ENCODE assay signal across 21 cellular contexts in genomic region chr16:12449374-12449773, GRCh38.
DNase-seq lines count a peak whose midpoint lies in the region; ATAC-seq, FAIRE-seq and TF ChIP-seq lines count a peak whose summit lies in the region.
"Had no signal": no experiment of that assay in that cellular context is flagged by ENCODE, and none has a peak within 500 bp of the region (broad histone marks: within the 10 kb centered on the region; RNA-seq: fewer than 3 reads in every experiment).

No MANE protein-coding gene starts in this region.

- H3K4me3 Mint-ChIP-seq in chondrocyte (ENCODE audit: unreplicated experiment) = no peak overlapping the region
- H3K4me3 Mint-ChIP-seq in stimulated activated memory B cell treated with anti-CD40 and anti-IgM and Interleukin-4, amounts not matched to agents 10 μg/mL and 1 μg/mL and 100 μg/mL, for 72 hours = no peak overlapping the region
- H3K4me3 Mint-ChIP-seq: CD4-positive, alpha-beta T cell; HFFc6 had no signal

- H3K14ac ChIP-seq in neuronal stem cell (ENCODE audit: low read length) = peak overlapping the region; percentile 21

- H3K18ac ChIP-seq in neuronal stem cell (ENCODE audit: low read length) = no peak overlapping the region

- no peak overlapping the region for H4K91ac ChIP-seq in neuronal stem cell (ENCODE audit: low read depth, low read length, poor library complexity)

- H4K20me1 ChIP-seq in HepG2 (ENCODE audit: insufficient read depth, low read length) = no peaks in the 10 kb centered on the region

- H3K4me2 ChIP-seq in HepG2 (ENCODE audit: low read depth, low read length) (no peak overlapping the region), neuronal stem cell (ENCODE audit: insufficient read depth, low read length, poor library complexity, severe bottlenecking) (no peak overlapping the region)

- H3K4me1 ChIP-seq in HepG2 (ENCODE audit: insufficient read depth, low read length) (no peaks in the 10 kb centered on the region), right lobe of liver (no peaks in the 10 kb centered on the region), neuronal stem cell (ENCODE audit: control insufficient read depth in 2 of 2, insufficient read depth in 1 of 2, low read depth in 1 of 2, low read length in 2 of 2) (no peaks in the 10 kb centered on the region), testis (no peaks in the 10 kb centered on the region)
- H3K4me1 ChIP-seq: BE2C, Caco-2 had no signal

- no peaks in the 10 kb centered on the region for H3K79me1 ChIP-seq in neuronal stem cell (ENCODE audit: low read depth, low read length)

- CTCF ChIA-PET in HepG2 (lab: Yijun Ruan, JAX; ENCODE audit: low intra/inter-chr PET ratio, low total read pairs) = no interaction called here

- no peaks in the 10 kb centered on the region for H3K27me3 Mint-ChIP-seq in chondrocyte (ENCODE audit: low read depth)
- H3K27me3 Mint-ChIP-seq in stimulated activated memory B cell treated with anti-CD40 and anti-IgM and Interleukin-4, amounts not matched to agents 10 μg/mL and 1 μg/mL and 100 μg/mL, for 72 hours = no peaks in the 10 kb centered on the region
- H3K27me3 Mint-ChIP-seq: CD4-positive, alpha-beta T cell had no signal

- H2BK15ac ChIP-seq in neuronal stem cell (ENCODE audit: low read length) = no peak overlapping the region

- no peak overlapping the region for H4K8ac ChIP-seq in neuronal stem cell (ENCODE audit: low read depth, low read length)

- in situ Hi-C loops in HepG2 (cut with HindIII; ENCODE audit: extremely low pct_ligation_motif_present, low pct_unique_long_range_greater_than_20kb) = no loop called here

- BruUV-seq in HepG2 (replicated peaks; lab: Mats Ljungman, UMichigan) = no TSS peak

- H2BK5ac ChIP-seq in neuronal stem cell (ENCODE audit: low read length) = no peak overlapping the region

- H3K27ac ChIP-seq in HepG2 (ENCODE audit: extremely low read length, insufficient read depth, low read length) (no peak overlapping the region), right lobe of liver (no peak overlapping the region), neuronal stem cell (replicated peaks; ENCODE audit: low read length) (no peak overlapping the region), testis (no peak overlapping the region)
- H3K27ac ChIP-seq: C4-2B had no signal

- no peaks in the 10 kb centered on the region for H3K9me3 ChIP-seq in HepG2 (ENCODE audit: low read length)
- H3K9me3 ChIP-seq in right lobe of liver = no peaks in the 10 kb centered on the region
- H3K9me3 ChIP-seq in neuronal stem cell (replicated peaks in 1 of 2; ENCODE audit: control insufficient read depth in 2 of 2, insufficient read depth in 1 of 2, low read depth in 1 of 2, low read length in 2 of 2) = no peaks in the 10 kb centered on the region
- no peaks in the 10 kb centered on the region for H3K9me3 ChIP-seq in testis
- H3K9me3 ChIP-seq: BE2C, Caco-2 had no signal

- no peak overlapping the region for H3K27ac Mint-ChIP-seq in chondrocyte (ENCODE audit: unreplicated experiment)
- peak overlapping the region; percentile 2 for H3K27ac Mint-ChIP-seq in stimulated activated memory B cell treated with anti-CD40 and anti-IgM and Interleukin-4, amounts not matched to agents 10 μg/mL and 1 μg/mL and 100 μg/mL, for 72 hours
- H3K27ac Mint-ChIP-seq: CD4-positive, alpha-beta T cell; HFFc6 had no signal

- no peak for DNase-seq in HepG2 (ENCODE audit: low spot score)
- no peak for DNase-seq in right lobe of liver
- peak; percentile 27 for DNase-seq in chondrocyte (ENCODE audit: low spot score)
- DNase-seq in neuronal stem cell (ENCODE audit: low spot score) = no peak
- no peak for DNase-seq in NCI-H1694 (lab: John Stamatoyannopoulos, UW)
- DNase-seq in testis = no peak
- DNase-seq in Ammon's horn (ENCODE audit: low spot score) = no peak
- DNase-seq: 8988T; BE2C; Caco-2; CD4-positive, alpha-beta T cell; GOT3; H7; HFFc6 had no signal

- TF ChIP-seq EP300 in HepG2 (IDR thresholded peaks at IDR 0.05; ENCODE audit: low read depth in 2 of 2, low read length in 2 of 2) (no peak), HepG2 (CRISPR knock-in tag; IDR thresholded peaks at IDR 0.05; ENCODE audit: borderline replicate concordance) (no peak)

- H3K36me3 ChIP-seq in HepG2 (replicated peaks in 1 of 2; ENCODE audit: control insufficient read depth in 1 of 2, insufficient read depth in 2 of 2, low read length in 2 of 2) (no peaks in the 10 kb centered on the region), right lobe of liver (no peaks in the 10 kb centered on the region), neuronal stem cell (replicated peaks in 1 of 2; ENCODE audit: control insufficient read depth in 2 of 2, insufficient read depth in 2 of 2, low read length in 2 of 2) (no peaks in the 10 kb centered on the region), testis (ENCODE audit: low read depth, missing control alignments) (no peaks in the 10 kb centered on the region)
- H3K36me3 ChIP-seq: BE2C had no signal

- H3K27me3 ChIP-seq in HepG2 (ENCODE audit: control insufficient read depth in 1 of 2, insufficient read depth in 2 of 2, low read length in 2 of 2) (no peaks in the 10 kb centered on the region), right lobe of liver (no peaks in the 10 kb centered on the region), neuronal stem cell (ENCODE audit: control insufficient read depth in 3 of 3, insufficient read depth in 3 of 3, low read depth in 1 of 3, low read length in 3 of 3) (peaks cover 0 to 4% (median 0%) of the 10 kb centered on the region in 3 experiments), testis (no peaks in the 10 kb centered on the region)
- H3K27me3 ChIP-seq: BE2C had no signal

- FAIRE-seq in HepG2 (lab: Jason Lieb, UNC) = no peak
- FAIRE-seq: D721Med, G401.6, GM12892, GM18507 had no signal

- TF ChIP-seq POLR2A in HepG2 (IDR thresholded peaks at IDR 0.05; ENCODE audit: insufficient read depth in 1 of 2, low read depth in 2 of 2, low read length in 2 of 2) = no peak
- TF ChIP-seq POLR2A in right lobe of liver (IDR thresholded peaks at IDR 0.05) = no peak
- TF ChIP-seq POLR2A in testis (IDR thresholded peaks at IDR 0.05) = no peak

- no peaks in the 10 kb centered on the region for H3K9me3 Mint-ChIP-seq in chondrocyte (ENCODE audit: low read depth)
- H3K9me3 Mint-ChIP-seq in stimulated activated memory B cell treated with anti-CD40 and anti-IgM and Interleukin-4, amounts not matched to agents 10 μg/mL and 1 μg/mL and 100 μg/mL, for 72 hours = peaks cover 22% of the 10 kb centered on the region
- H3K9me3 Mint-ChIP-seq: HFFc6 had no signal

- TF ChIP-seq RAD21 in HepG2 (CRISPR knock-in tag; IDR thresholded peaks at IDR 0.05) = no peak

- no peak overlapping the region for H2BK12ac ChIP-seq in neuronal stem cell (ENCODE audit: low read length)

- intact Hi-C loops in HepG2 (cut with micrococcal nuclease; ENCODE audit: unreplicated experiment) (no loop called here), right lobe of liver (cut with DNase I) (no loop called here), testis (cut with DNase I; ENCODE audit: low total_unique reads) (no loop called here)

- H3K23ac ChIP-seq in neuronal stem cell (ENCODE audit: low read depth, low read length, poor library complexity) = no peak overlapping the region

- WGBS in HepG2 (ENCODE audit: low lambda C conversion rate) = 82% methylated on average over 3 of the region's 3 CpGs
- 100% methylated on average over 1 of the region's 3 CpGs for WGBS in right lobe of liver (ENCODE audit: insufficient coverage, low coverage, low lambda C conversion rate, missing lambda C conversion rate)
- WGBS in neuronal stem cell (ENCODE audit: extremely low coverage in 2 of 2, insufficient read length in 2 of 2, insufficient replicate concordance in 1 of 2), 2 donors = no CpG with 5 or more reads among the region's 3 CpGs
- WGBS in testis, 2 donors = 94 to 100% methylated on average over 3 of the region's 3 CpGs

- H3K36me3 Mint-ChIP-seq in chondrocyte (ENCODE audit: low read depth) = no peaks in the 10 kb centered on the region
- H3K36me3 Mint-ChIP-seq in stimulated activated memory B cell treated with anti-CD40 and anti-IgM and Interleukin-4, amounts not matched to agents 10 μg/mL and 1 μg/mL and 100 μg/mL, for 72 hours = peaks cover 69% of the 10 kb centered on the region

- H2BK120ac ChIP-seq in neuronal stem cell (ENCODE audit: low read depth, low read length) = no peak overlapping the region

- H3K79me2 ChIP-seq in HepG2 (ENCODE audit: insufficient read depth, low read length) = no peaks in the 10 kb centered on the region

- H3K4me3 ChIP-seq in HepG2 (replicated peaks in 1 of 3; ENCODE audit: insufficient read depth in 1 of 3, low read depth in 2 of 3, low read length in 3 of 3) = no peak overlapping the region
- no peak overlapping the region for H3K4me3 ChIP-seq in right lobe of liver
- H3K4me3 ChIP-seq in neuronal stem cell (ENCODE audit: low read length in 2 of 2) = no peak overlapping the region
- no peak overlapping the region for H3K4me3 ChIP-seq in testis

- no peak overlapping the region for H2AK5ac ChIP-seq in neuronal stem cell (ENCODE audit: low read depth, low read length)

- TF ChIP-seq CTCF in HepG2 (CRISPR knock-in tag; IDR thresholded peaks at IDR 0.05) (no peak), right lobe of liver (IDR thresholded peaks at IDR 0.05) (no peak), chondrocyte (IDR thresholded peaks at IDR 0.05) (no peak), testis (IDR thresholded peaks at IDR 0.05) (no peak)

- H2AFZ ChIP-seq in HepG2 (ENCODE audit: low read length) (no peak overlapping the region), neuronal stem cell (ENCODE audit: low read length) (no peak overlapping the region)

- POLR2A ChIA-PET in HepG2 (lab: Yijun Ruan, JAX) = no interaction called here

- H3K4me1 Mint-ChIP-seq in chondrocyte (ENCODE audit: low read depth) = no peaks in the 10 kb centered on the region
- H3K4me1 Mint-ChIP-seq in stimulated activated memory B cell treated with anti-CD40 and anti-IgM and Interleukin-4, amounts not matched to agents 10 μg/mL and 1 μg/mL and 100 μg/mL, for 72 hours = peaks cover 18% of the 10 kb centered on the region

- H3K4ac ChIP-seq in neuronal stem cell (ENCODE audit: low read length) = no peak overlapping the region

- H3K9ac ChIP-seq in HepG2 (ENCODE audit: insufficient read depth, low read depth, low read length) (no peak overlapping the region), neuronal stem cell (ENCODE audit: low read depth, low read length, poor library complexity) (no peak overlapping the region)

- ATAC-seq in HepG2 (no peak), right lobe of liver (no peak)
- no peak for ATAC-seq in stimulated activated memory B cell treated with anti-CD40 and anti-IgM and Interleukin-4, amounts not matched to agents 10 μg/mL and 1 μg/mL and 100 μg/mL, for 72 hours
- ATAC-seq: HCT116 had no signal

TF ChIP-seq in HepG2, 621 proteins besides CTCF, POLR2A, EP300 and RAD21:
- TF ChIP-seq ZNF83 (CRISPR knock-in tag; IDR thresholded peaks at IDR 0.05; ENCODE audit: borderline replicate concordance) (no peak), ZNF329 (CRISPR knock-in tag; IDR thresholded peaks at IDR 0.05; ENCODE audit: low read depth) (peak; percentile 78; the same call in 1 of the 2 replicates)
